In the genomic region with DNA sequence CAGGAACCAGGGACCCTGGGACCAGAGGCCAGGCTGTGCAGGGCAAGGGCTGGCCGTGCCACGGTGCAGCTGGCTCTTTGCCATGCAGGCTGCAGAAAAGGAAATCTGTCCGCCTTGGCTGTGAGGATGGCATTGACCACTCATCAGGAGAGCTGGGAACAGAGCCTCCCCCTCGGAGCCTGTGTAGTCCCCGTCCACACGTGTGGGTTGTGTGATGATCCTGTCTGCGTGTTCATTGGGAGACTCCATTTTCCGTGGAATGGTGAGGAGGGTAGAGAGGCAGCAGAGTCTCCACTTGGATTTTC, we compare ENCODE assay signal across 15 cellular contexts. TPM values are rescaled to one million over a fixed set of nuclear protein-coding genes. Genes with fewer than 3 reads are reported as not detected.
DNase-seq lines count a peak whose midpoint lies in the region; ATAC-seq and TF ChIP-seq lines count a peak whose summit lies in the region.
"Had no signal": no experiment of that assay in that cellular context is flagged by ENCODE, and none has a peak within 500 bp of the region (broad histone marks: within the 10 kb centered on the region; RNA-seq: fewer than 3 reads in every experiment).

No MANE protein-coding gene starts in this region.

- H3K27ac ChIP-seq in HUES6 (ENCODE audit: low read depth, low read length) = peak overlapping the region; percentile 78
- H3K27ac ChIP-seq in ectodermal cell (ENCODE audit: insufficient read depth, low read depth, low read length, poor library complexity, severe bottlenecking) = peak overlapping the region; percentile 65
- peak overlapping the region; percentile 58 for H3K27ac ChIP-seq in neural cell (ENCODE audit: low read length)
- H3K27ac ChIP-seq in vagina = no peak overlapping the region
- H3K27ac ChIP-seq: cardiac muscle cell, SJCRH30 had no signal

- no peak overlapping the region for H3K4me2 ChIP-seq in neural cell (ENCODE audit: low read length)

- H4K20me1 ChIP-seq in neural cell (ENCODE audit: insufficient read depth) = no peaks in the 10 kb centered on the region

- WGBS in ectodermal cell, 2 experiments = 49 to 53% methylated on average over 8 of the region's 8 CpGs

- ATAC-seq in GM18520 (IDR thresholded peaks at IDR 0.05; ENCODE audit: unreplicated experiment) = no peak
- ATAC-seq in GM18907 (IDR thresholded peaks at IDR 0.05; ENCODE audit: unreplicated experiment) = no peak

- no peak for TF ChIP-seq RAD21 in neural cell (conservative IDR thresholded peaks at IDR 0.05)

- H3K9me2 ChIP-seq in neural cell (ENCODE audit: insufficient read depth, low read length) = no peaks in the 10 kb centered on the region

- DNase-seq in BE2C = peak; percentile 53
- no peak for DNase-seq in HT-29 (ENCODE audit: low spot score)
- DNase-seq in vagina (ENCODE audit: extremely low spot score in 2 of 2) = no peak
- DNase-seq: activated naive CD4-positive, alpha-beta T cell treated with Interleukin-2 at 50 U/mL for 16 hours; CD4-positive, alpha-beta memory T cell; IMR-90; NCI-H748 treated with DMSO at 0.1 percent for 48 hours; SJCRH30; stimulated activated CD4-positive, alpha-beta T cell treated with anti-CD3 and anti-CD28 coated beads, Interleukin-4, amount 100 ng/mL, for 1 hour had no signal

- H3K4me1 ChIP-seq in BE2C = peaks cover 13% of the 10 kb centered on the region
- peaks cover 78% of the 10 kb centered on the region for H3K4me1 ChIP-seq in HUES6 (ENCODE audit: control insufficient read depth, insufficient read depth, low read length)
- peaks cover 41% of the 10 kb centered on the region for H3K4me1 ChIP-seq in ectodermal cell (ENCODE audit: control insufficient read depth, insufficient read depth, low read length)
- peaks cover 33% of the 10 kb centered on the region for H3K4me1 ChIP-seq in vagina
- H3K4me1 ChIP-seq: SJCRH30 had no signal

- H3K27me3 ChIP-seq in BE2C (no peaks in the 10 kb centered on the region), HUES6 (ENCODE audit: control insufficient read depth, insufficient read depth, low read length) (no peaks in the 10 kb centered on the region), ectodermal cell (ENCODE audit: control insufficient read depth, insufficient read depth, low read length, poor library complexity, severe bottlenecking) (no peaks in the 10 kb centered on the region), neural cell (ENCODE audit: insufficient read depth, low read depth, low read length) (no peaks in the 10 kb centered on the region), vagina (no peaks in the 10 kb centered on the region)
- H3K27me3 ChIP-seq: cardiac muscle cell, SJCRH30 had no signal

- TF ChIP-seq EP300 in neural cell (conservative IDR thresholded peaks at IDR 0.05; ENCODE audit: poor library complexity, severe bottlenecking) = no peak

- H3K9ac ChIP-seq in HUES6 (ENCODE audit: low read length) = peak overlapping the region; percentile 64
- peak overlapping the region; percentile 14 for H3K9ac ChIP-seq in neural cell (ENCODE audit: low read length)

- no peak overlapping the region for H2AFZ ChIP-seq in neural cell (ENCODE audit: low read depth, low read length)

- TF ChIP-seq CTCF in BE2C (IDR thresholded peaks at IDR 0.05; ENCODE audit: low read depth, low read length) (no peak), neural cell (IDR thresholded peaks at IDR 0.05; ENCODE audit: poor library complexity, severe bottlenecking) (no peak), vagina (IDR thresholded peaks at IDR 0.05) (no peak)

- no peak for TF ChIP-seq POLR2A in vagina (IDR thresholded peaks at IDR 0.05)

- intact Hi-C loops in vagina (cut with DNase I) = no loop called here

- H3K4me3 ChIP-seq in BE2C (ENCODE audit: low read depth, low read length) (no peak overlapping the region), HUES6 (ENCODE audit: low read depth, low read length) (peak overlapping the region; percentile 25), ectodermal cell (ENCODE audit: insufficient read depth, low read depth, low read length) (peak overlapping the region; percentile 6), neural cell (ENCODE audit: low read length) (no peak overlapping the region), vagina (no peak overlapping the region)
- H3K4me3 ChIP-seq: cardiac muscle cell, SJCRH30 had no signal

- H3K9me3 ChIP-seq in BE2C (no peaks in the 10 kb centered on the region), HUES6 (ENCODE audit: control insufficient read depth, insufficient read depth, low read depth, low read length) (no peaks in the 10 kb centered on the region), ectodermal cell (ENCODE audit: control insufficient read depth, low read length) (no peaks in the 10 kb centered on the region), neural cell (ENCODE audit: low read length) (no peaks in the 10 kb centered on the region), vagina (no peaks in the 10 kb centered on the region)
- H3K9me3 ChIP-seq: SJCRH30 had no signal

- no peaks in the 10 kb centered on the region for H3F3A ChIP-seq in neural cell (ENCODE audit: insufficient read depth, low read length, poor library complexity, severe bottlenecking)

- no peaks in the 10 kb centered on the region for H3K36me3 ChIP-seq in BE2C
- peaks cover 4% of the 10 kb centered on the region for H3K36me3 ChIP-seq in HUES6 (ENCODE audit: control insufficient read depth, insufficient read depth, low read length)
- H3K36me3 ChIP-seq in ectodermal cell (ENCODE audit: control insufficient read depth, insufficient read depth, low read length) = no peaks in the 10 kb centered on the region
- no peaks in the 10 kb centered on the region for H3K36me3 ChIP-seq in neural cell (ENCODE audit: insufficient read depth, low read length)
- H3K36me3 ChIP-seq in vagina = no peaks in the 10 kb centered on the region
- H3K36me3 ChIP-seq: cardiac muscle cell had no signal

- peaks cover 38% of the 10 kb centered on the region for H3K79me2 ChIP-seq in neural cell (replicated peaks; ENCODE audit: insufficient read depth, low read length)

TF ChIP-seq in neural cell, 6 proteins besides CTCF, POLR2A, EP300 and RAD21:
- TF ChIP-seq POLR2AphosphoS5 (IDR thresholded peaks at IDR 0.05) (no peak), EZH2 (IDR thresholded peaks at IDR 0.05; ENCODE audit: borderline replicate concordance, insufficient read depth, low read length, poor library complexity, severe bottlenecking) (no peak), TAF1 (IDR thresholded peaks at IDR 0.05; ENCODE audit: low read depth) (no peak), SMC3 (conservative IDR thresholded peaks at IDR 0.05; ENCODE audit: poor library complexity) (no peak), MXI1 (conservative IDR thresholded peaks at IDR 0.05; ENCODE audit: poor library complexity, severe bottlenecking) (no peak), REST (IDR thresholded peaks at IDR 0.05; ENCODE audit: borderline replicate concordance) (no peak)

RNA-seq across cellular contexts. Expression of gene EHMT1, which starts 47.7 kb away (rescaled TPM):
- 130 TPM for polyA plus RNA-seq in BE2C (2012; ENCODE audit: insufficient read depth, insufficient read length, low read depth)
- polyA plus RNA-seq in ectodermal cell (2013, experiment 1 of 4) = 109 TPM
- polyA plus RNA-seq in ectodermal cell (2013, experiment 2 of 4) = 113 TPM
- polyA plus RNA-seq in ectodermal cell (2013, experiment 3 of 4) = 72.8 TPM
- polyA plus RNA-seq in ectodermal cell (2013, experiment 4 of 4) = 83.3 TPM
- 53.0 and 65.8 TPM in 2 replicates for polyA plus RNA-seq in neural cell
- polyA minus RNA-seq in neural cell = 96.9 and 100 TPM in 2 replicates
- 76.1 and 85.4 TPM in 2 replicates for total RNA-seq in HT-29 (2014; rRNA removed; shearing (Covaris generic))
- total RNA-seq in vagina = 65.8 TPM

Comparison
In these comparisons a context has a peak if more than half of its experiments do, and no peak if none do; other contexts are left out.
1. H3K4me3 ChIP-seq: peak in HUES6 (single experiment) and ectodermal cell (single experiment); none in BE2C (single experiment), neural cell (single experiment) and vagina (0 of 2).